ENCODE assay signal across 1 cellular context in genomic region chr10:102064868-102065560, GRCh38.
TF ChIP-seq lines count a peak whose summit lies in the region.

Gene HPS6 (plus strand): TSS chr10:102065349. CDS start chr10:102065475, 126 bp downstream.

TF ChIP-seq in GM12878, 131 proteins besides CTCF, POLR2A, EP300 and RAD21 (continued from another document and continues in another):
- no peak for TF ChIP-seq ESRRA (IDR thresholded peaks at IDR 0.05; ENCODE audit: low read length)
- no peak for TF ChIP-seq CUX1 (IDR thresholded peaks at IDR 0.05; ENCODE audit: insufficient replicate concordance, low read depth, low read length)
- no peak for TF ChIP-seq SMAD1 (IDR thresholded peaks at IDR 0.05; ENCODE audit: low read depth, partially characterized antibody)
- peak; percentile 60; the same call in 1 of the 2 replicates for TF ChIP-seq TAF1 (IDR thresholded peaks at IDR 0.05; ENCODE audit: borderline replicate concordance, low read depth, low read length)
- peak; percentile 34; the same call in 1 of the 2 replicates for TF ChIP-seq MAX (IDR thresholded peaks at IDR 0.05; ENCODE audit: low read depth, low read length)
- no peak for TF ChIP-seq REST (IDR thresholded peaks at IDR 0.05; ENCODE audit: low read depth, low read length)
- 0 out of 2 replicates have a peak, but pooled peaks have one; percentile 24 for TF ChIP-seq MLLT1 (IDR thresholded peaks at IDR 0.05)
- TF ChIP-seq FOXK2 (IDR thresholded peaks at IDR 0.05): peak; percentile 72
- no peak for TF ChIP-seq RCOR1 (conservative IDR thresholded peaks at IDR 0.05; ENCODE audit: low read depth, low read length)
- no peak for TF ChIP-seq ZNF274 (IDR thresholded peaks at IDR 0.05; ENCODE audit: insufficient read depth, insufficient read length)
- no peak for TF ChIP-seq PBX3 (IDR thresholded peaks at IDR 0.05; ENCODE audit: insufficient replicate concordance, low read depth, low read length)
- TF ChIP-seq YBX1 (IDR thresholded peaks at IDR 0.05): no peak
- TF ChIP-seq RELA (IDR thresholded peaks at IDR 0.05; ENCODE audit: borderline replicate concordance, partially characterized antibody): no peak
- TF ChIP-seq POLR2AphosphoS5 (IDR thresholded peaks at IDR 0.05; ENCODE audit: low read length): peak; percentile 72
- no peak; the same call in 1 of the 2 replicates for TF ChIP-seq TCF12 (IDR thresholded peaks at IDR 0.05; ENCODE audit: low read depth, low read length)
- TF ChIP-seq BMI1 (IDR thresholded peaks at IDR 0.05; ENCODE audit: borderline replicate concordance): no peak
- TF ChIP-seq ELK1 (IDR thresholded peaks at IDR 0.05; ENCODE audit: low read depth, low read length): no peak
- no peak for TF ChIP-seq RBBP5 (conservative IDR thresholded peaks at IDR 0.05)
- 0 out of 2 replicates have a peak, but pooled peaks have one; percentile 57 for TF ChIP-seq NBN (IDR thresholded peaks at IDR 0.05)
- no peak for TF ChIP-seq CEBPB (IDR thresholded peaks at IDR 0.05; ENCODE audit: borderline replicate concordance in 1 of 2, low read depth in 2 of 2, low read length in 2 of 2)
- peak; percentile 29; the same call in 1 of the 2 replicates for TF ChIP-seq NRF1 (conservative IDR thresholded peaks at IDR 0.05; ENCODE audit: low read depth, low read length)
- no peak for TF ChIP-seq NR2C2 (IDR thresholded peaks at IDR 0.05; ENCODE audit: borderline replicate concordance, control insufficient read depth, insufficient read length, low read depth)
- no peak for TF ChIP-seq BCL3 (IDR thresholded peaks at IDR 0.05; ENCODE audit: borderline replicate concordance, insufficient read depth, low read depth, low read length, poor library complexity, severe bottlenecking)
- no peak for TF ChIP-seq ATF2 (IDR thresholded peaks at IDR 0.05; ENCODE audit: low read length)
- 0 out of 2 replicates have a peak, but pooled peaks have one; percentile 42 for TF ChIP-seq ATF3 (IDR thresholded peaks at IDR 0.05; ENCODE audit: borderline replicate concordance, extremely low read depth, low read depth, low read length)
- no peak for TF ChIP-seq ZNF384 (IDR thresholded peaks at IDR 0.05; ENCODE audit: borderline replicate concordance, low read depth, low read length)
- no peak for TF ChIP-seq MEF2A (IDR thresholded peaks at IDR 0.05; ENCODE audit: insufficient read depth, low read depth, low read length)
- no peak for TF ChIP-seq RAD51 (IDR thresholded peaks at IDR 0.05)
- TF ChIP-seq ETV6 (conservative IDR thresholded peaks at IDR 0.05 in 1 of 2, IDR thresholded peaks at IDR 0.05 in 1 of 2; ENCODE audit: borderline replicate concordance in 1 of 2, low read depth in 1 of 2): no peak
- no peak for TF ChIP-seq STAT1 (conservative IDR thresholded peaks at IDR 0.05)
- TF ChIP-seq ZSCAN29 (IDR thresholded peaks at IDR 0.05): no peak
- peak; percentile 76; the same call in 1 of the 2 replicates for TF ChIP-seq LARP7 (IDR thresholded peaks at IDR 0.05)
- no peak for TF ChIP-seq USF2 (IDR thresholded peaks at IDR 0.05; ENCODE audit: borderline replicate concordance, low read depth, low read length)
- TF ChIP-seq PAX8 (IDR thresholded peaks at IDR 0.05): no peak
- TF ChIP-seq MYC (IDR thresholded peaks at IDR 0.05; ENCODE audit: insufficient read depth, insufficient read length, insufficient replicate concordance, low read length, severe bottlenecking): no peak
- peak; percentile 14; the same call in 1 of the 2 replicates for TF ChIP-seq SMC3 (IDR thresholded peaks at IDR 0.05; ENCODE audit: borderline replicate concordance, low read length)
- TF ChIP-seq SREBF2 (IDR thresholded peaks at IDR 0.05; ENCODE audit: low read length): no peak
- no peak for TF ChIP-seq NFXL1 (IDR thresholded peaks at IDR 0.05; ENCODE audit: borderline replicate concordance)
- peak; percentile 72 for TF ChIP-seq EED (IDR thresholded peaks at IDR 0.05; ENCODE audit: low read depth)
- no peak for TF ChIP-seq E2F8 (IDR thresholded peaks at IDR 0.05; ENCODE audit: low read depth, partially characterized antibody)
- peak; percentile 91 for TF ChIP-seq ZNF217 (IDR thresholded peaks at IDR 0.05)
